ENCODE assay signal across 1 cellular context in the genomic region with DNA sequence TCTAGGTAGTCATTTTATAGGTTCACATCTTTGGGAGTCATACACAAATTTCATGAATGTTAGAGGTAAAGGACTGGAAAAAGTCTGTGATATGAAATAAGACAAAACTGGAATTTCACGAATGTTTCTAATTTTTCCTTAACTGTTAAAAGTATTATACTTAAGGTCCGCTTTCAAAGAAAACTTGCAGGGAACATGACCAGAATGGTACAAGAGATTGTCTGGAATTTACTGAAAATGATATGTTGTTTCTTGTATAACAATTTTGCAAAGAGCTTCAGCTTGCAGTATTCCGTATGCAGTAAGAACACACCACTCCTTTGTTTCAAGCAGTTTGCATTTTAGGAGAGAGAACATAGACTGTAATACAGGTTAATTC.
TF ChIP-seq lines count a peak whose summit lies in the region.

No MANE protein-coding gene starts in this region.

TF ChIP-seq in WTC11, 78 proteins besides CTCF, POLR2A, EP300 and RAD21 (continued from another document):
- TF ChIP-seq, protein P1, sequence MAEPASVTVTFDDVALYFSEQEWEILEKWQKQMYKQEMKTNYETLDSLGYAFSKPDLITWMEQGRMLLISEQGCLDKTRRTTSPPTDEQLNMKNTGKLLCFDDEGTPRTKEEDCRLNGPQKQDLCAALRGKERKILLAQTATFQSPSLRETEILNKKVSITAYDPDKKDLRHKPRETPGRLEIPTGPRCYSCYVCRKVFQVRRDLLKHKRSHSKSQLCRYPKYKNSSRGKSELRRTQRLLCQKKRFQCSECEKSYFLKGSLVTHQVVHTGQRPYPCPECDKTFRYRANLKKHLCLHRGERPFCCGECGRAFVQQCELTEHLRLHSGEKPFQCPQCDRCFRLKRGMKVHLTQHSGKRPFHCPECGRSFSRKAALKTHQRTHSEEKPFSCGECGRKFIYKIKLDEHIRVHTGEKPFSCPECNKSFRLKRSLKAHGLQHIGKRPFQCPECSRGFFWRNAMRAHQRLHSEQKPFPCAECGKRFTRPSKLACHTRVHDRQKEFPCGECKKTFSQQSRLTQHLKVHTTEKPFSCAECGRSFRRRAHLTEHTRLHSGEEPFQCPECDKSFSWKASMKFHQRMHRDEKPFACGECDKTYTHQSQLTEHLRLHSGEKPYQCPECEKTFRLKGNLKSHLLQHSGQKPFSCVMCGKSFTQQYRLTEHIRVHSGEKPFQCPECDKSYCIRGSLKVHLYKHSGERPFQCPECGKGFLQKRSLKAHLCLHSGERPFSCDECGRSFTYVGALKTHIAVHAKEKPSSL (CRISPR knock-in tag; conservative IDR thresholded peaks at IDR 0.05), result no peak
